In the genomic region with DNA sequence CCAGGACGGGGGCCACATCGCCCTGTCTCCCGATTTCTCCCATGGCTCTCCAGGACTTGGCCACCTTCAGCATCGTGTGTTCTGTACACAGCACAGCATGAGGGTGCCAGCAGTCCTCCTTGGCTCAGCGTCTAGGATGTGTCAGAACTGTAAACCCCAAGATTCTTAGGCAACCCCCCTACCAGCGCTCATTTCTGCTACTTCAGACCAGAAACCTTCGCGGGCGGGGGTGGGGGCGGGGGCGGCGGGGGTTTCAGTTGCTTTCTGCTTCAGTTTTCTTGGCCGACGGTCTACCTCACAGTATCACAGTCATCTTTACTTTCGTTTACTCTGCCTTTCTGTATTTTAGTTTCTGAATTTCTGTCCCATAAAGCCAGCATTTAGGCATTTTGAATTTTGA, we compare ENCODE assay signal across 9 cellular contexts.
A peak's percentile ranks its signal among the peaks of the same experiment; 100 is the strongest.
DNase-seq lines count a peak whose midpoint lies in the region; ATAC-seq and FAIRE-seq lines count a peak whose summit lies in the region.
"Had no signal": no experiment of that assay in that cellular context is flagged by ENCODE, and none has a peak within 500 bp of the region (broad histone marks: within the 10 kb centered on the region; RNA-seq: fewer than 3 reads in every experiment).

No MANE protein-coding gene starts in this region.

- peak; percentile 17 for DNase-seq in activated CD8-positive, alpha-beta memory T cell treated with anti-CD3 and anti-CD28 coated beads, Interleukin-2, amount 50 U/mL, for 24 hours (ENCODE audit: extremely low read depth)
- DNase-seq in stimulated activated CD4-positive, alpha-beta T cell treated with anti-CD3 and anti-CD28 coated beads, Interleukin-4, amount 100 ng/mL, for 24 hours: peak; percentile 59
- DNase-seq in HTR-8/SVneo (ENCODE audit: insufficient read length, low spot score): no peak
- DNase-seq in Right ventricle myocardium superior: no peak
- DNase-seq in RPMI8226: no peak
- DNase-seq in SIG-M5 (lab: John Stamatoyannopoulos, UW): no peak
- DNase-seq: NCI-H510A had no signal

- ATAC-seq in GM19035 (IDR thresholded peaks at IDR 0.05; ENCODE audit: unreplicated experiment) (peak; percentile 78), HG02885 (IDR thresholded peaks at IDR 0.05; ENCODE audit: poor library complexity, unreplicated experiment) (peak; percentile 86), Right ventricle myocardium superior (ENCODE audit: poor library complexity) (no peak)

- FAIRE-seq in HTR-8/SVneo (lab: Jason Lieb, UNC): no peak

- intact Hi-C loops in Right ventricle myocardium superior (cut with DNase I): no loop called here

Comparison
In these comparisons a context has a peak if more than half of its experiments do, and no peak if none do; other contexts are left out.
1. DNase-seq: peak in activated CD8-positive, alpha-beta memory T cell treated with anti-CD3 and anti-CD28 coated beads, Interleukin-2, amount 50 U/mL, for 24 hours (single experiment) and stimulated activated CD4-positive, alpha-beta T cell treated with anti-CD3 and anti-CD28 coated beads, Interleukin-4, amount 100 ng/mL, for 24 hours (single experiment); none in HTR-8/SVneo (single experiment), Right ventricle myocardium superior (single experiment), RPMI8226 (single experiment) and SIG-M5 (single experiment).